8 cellular contexts compared by ENCODE assay signal in genomic region chr12:12720637-12721250, GRCh38. TPM values are rescaled to one million over a fixed set of nuclear protein-coding genes. Genes with fewer than 3 reads are reported as not detected.
DNase-seq lines count a peak whose midpoint lies in the region; ATAC-seq and TF ChIP-seq lines count a peak whose summit lies in the region.

No MANE protein-coding gene starts in this region.

- TF ChIP-seq CTCF in Peyer's patch (IDR thresholded peaks at IDR 0.05) (no peak), esophagus muscularis mucosa (IDR thresholded peaks at IDR 0.05) (no peak)

- no peak for ATAC-seq in activated CD4-positive, alpha-beta T cell treated with anti-CD3 and anti-CD28 coated beads for 36 hours
- ATAC-seq in GM18519 (IDR thresholded peaks at IDR 0.05; ENCODE audit: low FRiP score, unreplicated experiment): no peak

- H3K27ac Mint-ChIP-seq in activated CD4-positive, alpha-beta T cell treated with anti-CD3 and anti-CD28 coated beads for 36 hours: peak overlapping the region; percentile 98

- TF ChIP-seq EP300 in esophagus muscularis mucosa (IDR thresholded peaks at IDR 0.05): no peak

- peaks cover 27% of the 10 kb centered on the region for H3K4me1 Mint-ChIP-seq in activated CD4-positive, alpha-beta T cell treated with anti-CD3 and anti-CD28 coated beads for 36 hours

- H3K27me3 Mint-ChIP-seq in activated CD4-positive, alpha-beta T cell treated with anti-CD3 and anti-CD28 coated beads for 36 hours: no peaks in the 10 kb centered on the region

- intact Hi-C loops in activated CD4-positive, alpha-beta T cell treated with anti-CD3 and anti-CD28 coated beads for 36 hours (cut with DNase I, micrococcal nuclease): loop anchor here in 1 of 2 experiments (5.0 kb wide), 2 partner anchors 1068 to 1667 kb away; no protein-coding TSS in a partner anchor
- intact Hi-C loops in esophagus muscularis mucosa (cut with DNase I): no loop called here

- no peaks in the 10 kb centered on the region for H3K9me3 Mint-ChIP-seq in activated CD4-positive, alpha-beta T cell treated with anti-CD3 and anti-CD28 coated beads for 36 hours (ENCODE audit: low read depth)

- peak overlapping the region in 3 of 4 donors; percentile 72 to 89 (median 80) for H3K4me3 ChIP-seq in Peyer's patch
- peak overlapping the region in 3 of 4 donors; percentile 15 to 95 (median 75) for H3K4me3 ChIP-seq in esophagus muscularis mucosa
- H3K4me3 ChIP-seq in stomach smooth muscle (ENCODE audit: low read length in 2 of 2): peak overlapping the region; percentile 36 to 48

- H3K4me1 ChIP-seq in Peyer's patch: peaks cover 0 to 29% (median 14%) of the 10 kb centered on the region in 4 donors
- peaks cover 39 to 58% (median 54%) of the 10 kb centered on the region in 4 donors for H3K4me1 ChIP-seq in esophagus muscularis mucosa
- peaks cover 26% of the 10 kb centered on the region for H3K4me1 ChIP-seq in stomach smooth muscle (ENCODE audit: control insufficient read depth, insufficient read depth, low read length)

- peak overlapping the region in 1 of 2 donors; percentile 20 for H3K9ac ChIP-seq in stomach smooth muscle (ENCODE audit: low read length in 2 of 2)

- H3K9me3 ChIP-seq in Peyer's patch (no peaks in the 10 kb centered on the region), esophagus muscularis mucosa (no peaks in the 10 kb centered on the region), stomach smooth muscle (ENCODE audit: control insufficient read depth in 2 of 2, low read length in 2 of 2) (no peaks in the 10 kb centered on the region)

- H3K36me3 ChIP-seq in Peyer's patch: peaks cover 0 to 12% (median 0%) of the 10 kb centered on the region in 3 donors
- peaks cover 0 to 31% (median 15%) of the 10 kb centered on the region in 4 donors for H3K36me3 ChIP-seq in esophagus muscularis mucosa
- H3K36me3 ChIP-seq in stomach smooth muscle (ENCODE audit: control insufficient read depth in 2 of 2, insufficient read depth in 2 of 2, low read length in 2 of 2): peaks cover 3 to 8% of the 10 kb centered on the region in 2 donors

- H3K4me3 Mint-ChIP-seq in activated CD4-positive, alpha-beta T cell treated with anti-CD3 and anti-CD28 coated beads for 36 hours: peak overlapping the region; percentile 93

- 39% methylated on average over 6 of the region's 6 CpGs for WGBS in esophagus muscularis mucosa

- DNase-seq in activated CD4-positive, alpha-beta T cell treated with anti-CD3 and anti-CD28 coated beads for 36 hours: no peak
- DNase-seq in activated CD4-positive, alpha-beta T cell treated with anti-CD3 and anti-CD28 coated beads, Interleukin-2, amount 50 U/mL, for 48 hours: no peak
- no peak for DNase-seq in Peyer's patch
- DNase-seq in esophagus muscularis mucosa (ENCODE audit: extremely low spot score): peak; percentile 26
- no peak for DNase-seq in D341Med (ENCODE audit: low spot score)
- DNase-seq in activated CD4-positive, CD25-positive, alpha-beta regulatory T cell treated with anti-CD3 and anti-CD28 coated beads, Interleukin-2, amount 50 U/mL, for 72 hours: no peak

- CTCF ChIA-PET in activated CD4-positive, alpha-beta T cell treated with anti-CD3 and anti-CD28 coated beads for 36 hours (lab: Charles Lee): interaction anchor here (1.8 to 6.1 kb wide), 4 partner anchors 15 to 66 kb away, joined by 6 to 53 read pairs (median 9); partner anchors contain the start of gene GPR19

- peaks cover 62% of the 10 kb centered on the region for H3K36me3 Mint-ChIP-seq in activated CD4-positive, alpha-beta T cell treated with anti-CD3 and anti-CD28 coated beads for 36 hours (ENCODE audit: low read depth)

- H3K27me3 ChIP-seq in Peyer's patch: no peaks in the 10 kb centered on the region
- no peaks in the 10 kb centered on the region for H3K27me3 ChIP-seq in esophagus muscularis mucosa
- H3K27me3 ChIP-seq in stomach smooth muscle (ENCODE audit: control insufficient read depth in 1 of 2, insufficient read depth in 2 of 2, low read length in 2 of 2): no peaks in the 10 kb centered on the region

- POLR2A ChIA-PET in activated CD4-positive, alpha-beta T cell treated with anti-CD3 and anti-CD28 coated beads for 36 hours (lab: Charles Lee): interaction anchor here (0.7 to 1.0 kb wide), 2 partner anchors 9 to 363 kb away, joined by 4 to 7 read pairs; no protein-coding TSS in a partner anchor

- TF ChIP-seq POLR2A in Peyer's patch (IDR thresholded peaks at IDR 0.05): peak in 1 of 2 donors; percentile 14
- no peak for TF ChIP-seq POLR2A in esophagus muscularis mucosa (IDR thresholded peaks at IDR 0.05; ENCODE audit: low read depth)

- H3K27ac ChIP-seq in Peyer's patch: peak overlapping the region; percentile 77 to 100 (median 98)
- peak overlapping the region; percentile 98 to 100 (median 100) for H3K27ac ChIP-seq in esophagus muscularis mucosa (replicated peaks in 1 of 4)
- H3K27ac ChIP-seq in stomach smooth muscle (ENCODE audit: low read length): no peak overlapping the region

RNA-seq across cellular contexts. Expression of gene CDKN1B, which starts 3.6 kb away (rescaled TPM):
- total RNA-seq in activated CD4-positive, alpha-beta T cell treated with anti-CD3 and anti-CD28 coated beads for 36 hours: 10 to 100 TPM; 34.2 to 37.0 TPM
- total RNA-seq in Peyer's patch (10 to 100 TPM; 37.7 to 66.0 (median 48.1) TPM), esophagus muscularis mucosa (10 to 100 TPM; 48.7 to 97.4 (median 70.6) TPM)

RNA-seq across cellular contexts. Expression of gene GPR19, which starts 24.8 kb away (rescaled TPM):
- total RNA-seq in activated CD4-positive, alpha-beta T cell treated with anti-CD3 and anti-CD28 coated beads for 36 hours: 10 to 100 TPM; 19.4 to 19.8 TPM
- total RNA-seq in Peyer's patch (1 to 10 TPM in 1 of 4 donors, under 1 TPM in 1, not detected in 2; 0.54 to 1.2 TPM), esophagus muscularis mucosa (1 to 10 TPM in 1 of 4 donors, not detected in 3; 1.7 TPM)

Comparison
In these comparisons a context has a peak if more than half of its experiments do, and no peak if none do; other contexts are left out.
1. RNA of gene GPR19, which starts 24.8 kb away (total RNA-seq): 19.4 to 19.8 TPM in activated CD4-positive, alpha-beta T cell treated with anti-CD3 and anti-CD28 coated beads for 36 hours; 0.54 to 1.2 TPM in Peyer's patch and 1.7 TPM in esophagus muscularis mucosa; every median in the first group is over 4 times any median in the second.
2. Peak in every context shown above with its lines, with median percentiles within 50 percentile points of each other: H3K4me3 ChIP-seq.